Comparison of ENCODE assay signal across 1 cellular context in the genomic region with DNA sequence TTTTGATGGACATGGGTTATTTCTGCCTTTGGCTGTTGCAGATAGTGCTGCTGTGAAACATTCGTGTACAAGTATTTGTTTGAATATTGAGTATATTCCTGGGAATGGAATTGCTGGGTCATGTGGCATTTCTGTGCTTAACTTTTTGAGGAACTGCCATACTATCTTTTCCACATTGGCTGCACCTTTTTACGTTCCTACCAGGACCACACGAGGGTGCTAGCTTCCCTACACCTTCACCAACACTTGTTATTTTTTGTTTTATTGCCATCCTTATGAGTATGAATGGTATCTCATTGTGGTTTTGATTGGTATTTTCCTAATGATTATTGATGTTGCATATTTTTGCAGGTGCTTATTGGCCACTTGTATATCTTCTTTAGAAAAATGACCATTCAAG.
TF ChIP-seq lines count a peak whose summit lies in the region.

No MANE protein-coding gene starts in this region.

TF ChIP-seq in HepG2, 621 proteins besides CTCF, POLR2A, EP300 and RAD21 (continued from another document):
- no peak for TF ChIP-seq HMG20A (CRISPR knock-in tag; IDR thresholded peaks at IDR 0.05; ENCODE audit: borderline replicate concordance)
- TF ChIP-seq, protein P1, sequence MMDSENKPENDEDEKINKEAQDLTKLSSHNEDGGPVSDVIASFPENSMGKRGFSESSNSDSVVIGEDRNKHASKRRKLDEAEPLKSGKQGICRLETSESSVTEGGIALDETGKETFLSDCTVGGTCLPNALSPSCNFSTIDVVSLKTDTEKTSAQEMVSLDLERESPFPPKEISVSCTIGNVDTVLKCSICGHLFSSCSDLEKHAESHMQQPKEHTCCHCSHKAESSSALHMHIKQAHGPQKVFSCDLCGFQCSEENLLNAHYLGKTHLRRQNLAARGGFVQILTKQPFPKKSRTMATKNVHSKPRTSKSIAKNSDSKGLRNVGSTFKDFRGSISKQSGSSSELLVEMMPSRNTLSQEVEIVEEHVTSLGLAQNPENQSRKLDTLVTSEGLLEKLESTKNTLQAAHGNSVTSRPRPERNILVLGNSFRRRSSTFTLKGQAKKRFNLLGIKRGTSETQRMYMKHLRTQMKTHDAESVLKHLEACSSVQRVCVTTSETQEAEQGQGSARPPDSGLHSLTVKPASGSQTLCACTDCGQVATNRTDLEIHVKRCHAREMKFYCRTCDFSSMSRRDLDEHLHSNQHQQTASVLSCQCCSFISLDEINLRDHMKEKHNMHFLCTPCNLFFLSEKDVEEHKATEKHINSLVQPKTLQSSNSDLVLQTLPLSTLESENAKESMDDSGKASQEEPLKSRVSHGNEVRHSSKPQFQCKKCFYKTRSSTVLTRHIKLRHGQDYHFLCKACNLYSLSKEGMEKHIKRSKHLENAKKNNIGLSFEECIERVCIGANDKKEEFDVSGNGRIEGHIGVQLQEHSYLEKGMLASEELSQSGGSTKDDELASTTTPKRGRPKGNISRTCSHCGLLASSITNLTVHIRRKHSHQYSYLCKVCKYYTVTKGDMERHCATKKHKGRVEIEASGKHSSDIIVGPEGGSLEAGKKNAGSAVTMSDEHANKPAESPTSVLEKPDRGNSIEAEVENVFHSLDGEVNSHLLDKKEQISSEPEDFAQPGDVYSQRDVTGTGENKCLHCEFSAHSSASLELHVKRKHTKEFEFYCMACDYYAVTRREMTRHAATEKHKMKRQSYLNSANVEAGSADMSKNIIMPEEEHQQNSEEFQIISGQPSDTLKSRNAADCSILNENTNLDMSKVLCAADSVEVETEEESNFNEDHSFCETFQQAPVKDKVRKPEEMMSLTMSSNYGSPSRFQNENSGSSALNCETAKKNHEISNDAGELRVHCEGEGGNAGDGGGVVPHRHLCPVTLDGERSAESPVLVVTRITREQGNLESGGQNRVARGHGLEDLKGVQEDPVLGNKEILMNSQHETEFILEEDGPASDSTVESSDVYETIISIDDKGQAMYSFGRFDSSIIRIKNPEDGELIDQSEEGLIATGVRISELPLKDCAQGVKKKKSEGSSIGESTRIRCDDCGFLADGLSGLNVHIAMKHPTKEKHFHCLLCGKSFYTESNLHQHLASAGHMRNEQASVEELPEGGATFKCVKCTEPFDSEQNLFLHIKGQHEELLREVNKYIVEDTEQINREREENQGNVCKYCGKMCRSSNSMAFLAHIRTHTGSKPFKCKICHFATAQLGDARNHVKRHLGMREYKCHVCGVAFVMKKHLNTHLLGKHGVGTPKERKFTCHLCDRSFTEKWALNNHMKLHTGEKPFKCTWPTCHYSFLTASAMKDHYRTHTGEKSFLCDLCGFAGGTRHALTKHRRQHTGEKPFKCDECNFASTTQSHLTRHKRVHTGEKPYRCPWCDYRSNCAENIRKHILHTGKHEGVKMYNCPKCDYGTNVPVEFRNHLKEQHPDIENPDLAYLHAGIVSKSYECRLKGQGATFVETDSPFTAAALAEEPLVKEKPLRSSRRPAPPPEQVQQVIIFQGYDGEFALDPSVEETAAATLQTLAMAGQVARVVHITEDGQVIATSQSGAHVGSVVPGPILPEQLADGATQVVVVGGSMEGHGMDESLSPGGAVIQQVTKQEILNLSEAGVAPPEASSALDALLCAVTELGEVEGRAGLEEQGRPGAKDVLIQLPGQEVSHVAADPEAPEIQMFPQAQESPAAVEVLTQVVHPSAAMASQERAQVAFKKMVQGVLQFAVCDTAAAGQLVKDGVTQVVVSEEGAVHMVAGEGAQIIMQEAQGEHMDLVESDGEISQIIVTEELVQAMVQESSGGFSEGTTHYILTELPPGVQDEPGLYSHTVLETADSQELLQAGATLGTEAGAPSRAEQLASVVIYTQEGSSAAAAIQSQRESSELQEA (CRISPR knock-in tag; IDR thresholded peaks at IDR 0.05; ENCODE audit: not compliant biosample characterization), result no peak
- 0 out of 2 replicates have a peak, but pooled peaks have one; percentile 31 for TF ChIP-seq ZNF776 (CRISPR knock-in tag; IDR thresholded peaks at IDR 0.05)
